9 cellular contexts compared by ENCODE assay signal in the genomic region with DNA sequence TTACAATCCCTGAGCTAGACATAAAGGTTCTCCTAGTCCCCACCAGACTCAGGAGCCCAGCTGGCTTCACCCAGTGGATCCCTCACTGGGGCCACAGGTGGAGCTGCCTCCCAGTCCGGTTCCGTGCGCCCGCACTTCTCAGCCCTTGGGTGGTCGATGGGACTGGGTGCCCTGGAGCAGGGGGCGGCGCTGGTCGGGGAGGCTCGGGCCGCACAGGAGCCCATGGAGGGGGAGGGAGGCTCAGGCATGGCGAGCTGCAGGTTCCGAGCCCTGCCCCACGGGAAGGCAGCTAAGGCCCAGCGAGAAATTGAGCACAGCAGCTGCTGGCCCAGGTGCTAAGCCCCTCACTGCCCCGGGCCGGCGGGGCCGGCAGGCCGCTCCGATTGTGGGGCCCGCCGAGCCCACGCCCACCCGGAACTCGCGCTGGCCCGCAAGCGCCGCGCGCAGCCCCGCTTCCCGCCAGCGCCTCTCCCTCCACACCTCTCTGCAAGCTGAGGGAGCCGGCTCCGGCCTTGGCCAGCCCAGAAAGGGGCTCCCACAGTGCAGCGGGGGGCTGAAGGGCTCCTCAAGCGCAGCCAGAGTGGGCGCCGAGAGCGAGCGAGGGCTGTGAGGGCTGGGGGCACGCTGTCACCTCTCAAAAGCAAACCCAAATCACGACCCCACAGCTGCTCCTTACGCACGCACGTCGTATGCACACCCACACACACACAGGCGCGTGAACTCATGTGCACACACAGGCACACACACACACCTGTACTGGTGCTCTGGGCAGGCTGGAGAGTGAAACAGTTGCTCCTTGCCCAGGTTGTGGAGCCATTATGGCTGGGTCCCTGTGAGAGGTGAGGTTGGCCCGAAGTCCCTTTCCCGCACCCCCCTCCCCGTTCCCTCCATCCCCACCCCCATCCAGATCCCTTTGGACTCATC. TPM values are rescaled to one million over a fixed set of nuclear protein-coding genes. Genes with fewer than 3 reads are reported as not detected.
DNase-seq lines count a peak whose midpoint lies in the region; ATAC-seq and TF ChIP-seq lines count a peak whose summit lies in the region.
"Not testable (repeated sequence)": the region's sequence is repeated elsewhere in the genome, so short reads cannot be mapped to it uniquely, and the experiment has no call there.
"Had no signal": no experiment of that assay in that cellular context is flagged by ENCODE, and none has a peak within 500 bp of the region (broad histone marks: within the 10 kb centered on the region; RNA-seq: fewer than 3 reads in every experiment).

No MANE protein-coding gene starts in this region.

- BruUV-seq in PC-3 (replicated peaks; lab: Mats Ljungman, UMichigan): not testable (repeated sequence)

- not testable (repeated sequence) for H3K36me3 Mint-ChIP-seq in CD8-positive, alpha-beta T cell; activated naive CD4-positive, alpha-beta T cell treated with anti-CD3 and anti-CD28 coated beads, Interleukin-2, amount 10 ng/mL, durations not matched to agents 7 days and 5 days; progenitor cell of endocrine pancreas (ENCODE audit: insufficient read depth)

- H3K36me3 ChIP-seq in CD8-positive, alpha-beta T cell (ENCODE audit: insufficient read depth, low read length); PC-3 (ENCODE audit: low read depth, low read length); ectodermal cell (ENCODE audit: control insufficient read depth, insufficient read depth, low read length); mesendoderm (ENCODE audit: control insufficient read depth, insufficient read depth, low read length); thyroid gland: not testable (repeated sequence)

- not testable (repeated sequence) for H3K4me1 Mint-ChIP-seq in CD8-positive, alpha-beta T cell (ENCODE audit: low read depth); activated naive CD4-positive, alpha-beta T cell treated with anti-CD3 and anti-CD28 coated beads, Interleukin-2, amount 10 ng/mL, durations not matched to agents 7 days and 5 days; progenitor cell of endocrine pancreas (ENCODE audit: low read depth)

- H3K9ac ChIP-seq in PC-3 (ENCODE audit: low read length) (peak overlapping the region; percentile 35; the same call in 1 of the 2 replicates), mesendoderm (ENCODE audit: low read length) (peak overlapping the region; percentile 20)

- not testable (repeated sequence) for H3K27me3 ChIP-seq in CD8-positive, alpha-beta T cell (ENCODE audit: insufficient read depth, low read length); PC-3 (ENCODE audit: low read length); mesendoderm (ENCODE audit: insufficient read depth, low read length, poor library complexity); thyroid gland
- H3K27me3 ChIP-seq in ectodermal cell (ENCODE audit: control insufficient read depth, insufficient read depth, low read length, poor library complexity, severe bottlenecking): peaks cover 28% of the 10 kb centered on the region

- TF ChIP-seq CTCF in CD8-positive, alpha-beta T cell (IDR thresholded peaks at IDR 0.05); PC-3 (conservative IDR thresholded peaks at IDR 0.05; ENCODE audit: low read depth, low read length); progenitor cell of endocrine pancreas (IDR thresholded peaks at IDR 0.05; ENCODE audit: unreplicated experiment); thyroid gland (IDR thresholded peaks at IDR 0.05): not testable (repeated sequence)

- H3K23ac ChIP-seq in mesendoderm (ENCODE audit: low read length): not testable (repeated sequence)

- POLR2A ChIA-PET in CD8-positive, alpha-beta T cell (lab: Charles Lee); PC-3 (lab: Charles Lee; ENCODE audit: unreplicated experiment): not testable (repeated sequence)

- H4K20me1 ChIP-seq in PC-3 (ENCODE audit: low read length): not testable (repeated sequence)

- H3F3A ChIP-seq in PC-3 (ENCODE audit: low read length, unreplicated experiment): not testable (repeated sequence)

- H3K27me3 Mint-ChIP-seq in CD8-positive, alpha-beta T cell (ENCODE audit: low read depth): peaks cover 47% of the 10 kb centered on the region
- peaks cover 47% of the 10 kb centered on the region for H3K27me3 Mint-ChIP-seq in activated naive CD4-positive, alpha-beta T cell treated with anti-CD3 and anti-CD28 coated beads, Interleukin-2, amount 10 ng/mL, durations not matched to agents 7 days and 5 days
- peaks cover 67% of the 10 kb centered on the region for H3K27me3 Mint-ChIP-seq in progenitor cell of endocrine pancreas

- intact Hi-C loops in CD8-positive, alpha-beta T cell (cut with DNase I, micrococcal nuclease); PC-3 (cut with micrococcal nuclease); left cardiac atrium (cut with DNase I); thyroid gland (cut with DNase I): not testable (repeated sequence)

- not testable (repeated sequence) for H3K18ac ChIP-seq in mesendoderm (ENCODE audit: low read length)

- not testable (repeated sequence) for H3K4ac ChIP-seq in mesendoderm (ENCODE audit: low read depth, low read length)

- not testable (repeated sequence) for H3K9me3 Mint-ChIP-seq in CD8-positive, alpha-beta T cell; activated naive CD4-positive, alpha-beta T cell treated with anti-CD3 and anti-CD28 coated beads, Interleukin-2, amount 10 ng/mL, durations not matched to agents 7 days and 5 days; progenitor cell of endocrine pancreas (ENCODE audit: low read depth)

- H3K27ac ChIP-seq in CD8-positive, alpha-beta T cell (ENCODE audit: low read depth, low read length); PC-3 (ENCODE audit: low read length); ectodermal cell (ENCODE audit: insufficient read depth, low read depth, low read length, poor library complexity, severe bottlenecking); mesendoderm (ENCODE audit: low read depth, low read length); thyroid gland: not testable (repeated sequence)

- H4K8ac ChIP-seq in mesendoderm (ENCODE audit: low read depth, low read length): not testable (repeated sequence)

- not testable (repeated sequence) for ATAC-seq in CD8-positive, alpha-beta T cell; PC-3
- peak; percentile 12 to 20 for ATAC-seq in left cardiac atrium

- H2BK5ac ChIP-seq in mesendoderm (ENCODE audit: low read length): not testable (repeated sequence)

- not testable (repeated sequence) for H3K79me2 ChIP-seq in PC-3 (ENCODE audit: low read length); mesendoderm (ENCODE audit: control insufficient read depth, insufficient read depth, low read length)

- H3K4me3 ChIP-seq in CD8-positive, alpha-beta T cell (ENCODE audit: low read depth, low read length): peak overlapping the region; percentile 51
- H3K4me3 ChIP-seq in PC-3 (ENCODE audit: low read length) (peak overlapping the region; percentile 61), ectodermal cell (ENCODE audit: insufficient read depth, low read depth, low read length) (peak overlapping the region; percentile 47), mesendoderm (ENCODE audit: low read length) (peak overlapping the region; percentile 1), thyroid gland (replicated peaks in 1 of 3) (peak overlapping the region in 2 of 3 donors; percentile 25 to 55)

- peak overlapping the region; percentile 46 for H3K56ac ChIP-seq in mesendoderm (ENCODE audit: low read length)

- not testable (repeated sequence) for H3K4me1 ChIP-seq in CD8-positive, alpha-beta T cell (ENCODE audit: insufficient read depth, low read length); PC-3 (ENCODE audit: insufficient read depth, low read length); ectodermal cell (ENCODE audit: control insufficient read depth, insufficient read depth, low read length); mesendoderm (ENCODE audit: control insufficient read depth, low read depth, low read length)
- peaks cover 9 to 12% of the 10 kb centered on the region in 2 donors for H3K4me1 ChIP-seq in thyroid gland

- H3K4me2 ChIP-seq in PC-3 (ENCODE audit: low read length) (peak overlapping the region; percentile 83), mesendoderm (ENCODE audit: low read length) (peak overlapping the region; percentile 17)

- not testable (repeated sequence) for H4K5ac ChIP-seq in mesendoderm (ENCODE audit: low read length)

- WGBS in ectodermal cell, 2 experiments: 24 to 29% methylated on average over 50 to 53 of the region's 53 CpGs
- WGBS in mesendoderm (ENCODE audit: extremely low coverage, insufficient coverage, low lambda C conversion rate): no CpG with 5 or more reads among the region's 53 CpGs
- WGBS in thyroid gland, 2 donors: 60 to 90% methylated on average over 18 to 25 of the region's 53 CpGs

- H2BK120ac ChIP-seq in mesendoderm (ENCODE audit: low read depth, low read length): not testable (repeated sequence)

- TF ChIP-seq POLR2A in thyroid gland (IDR thresholded peaks at IDR 0.05): not testable (repeated sequence)

- not testable (repeated sequence) for H3K79me1 ChIP-seq in mesendoderm (ENCODE audit: low read length)

- not testable (repeated sequence) for H2BK15ac ChIP-seq in mesendoderm (replicated peaks; ENCODE audit: low read depth)

- H3K27ac Mint-ChIP-seq in CD8-positive, alpha-beta T cell; activated naive CD4-positive, alpha-beta T cell treated with anti-CD3 and anti-CD28 coated beads, Interleukin-2, amount 10 ng/mL, durations not matched to agents 7 days and 5 days; progenitor cell of endocrine pancreas: not testable (repeated sequence)

- peak overlapping the region; percentile 89 for H2AFZ ChIP-seq in PC-3 (ENCODE audit: low read length)

- H3K4me3 Mint-ChIP-seq in CD8-positive, alpha-beta T cell: peak overlapping the region; percentile 64
- H3K4me3 Mint-ChIP-seq in activated naive CD4-positive, alpha-beta T cell treated with anti-CD3 and anti-CD28 coated beads, Interleukin-2, amount 10 ng/mL, durations not matched to agents 7 days and 5 days: peak overlapping the region; percentile 68
- peak overlapping the region; percentile 87 for H3K4me3 Mint-ChIP-seq in progenitor cell of endocrine pancreas (ENCODE audit: low read depth)

- H3K9me3 ChIP-seq in CD8-positive, alpha-beta T cell (ENCODE audit: low read length); PC-3 (ENCODE audit: low read length); ectodermal cell (ENCODE audit: control insufficient read depth, low read length); thyroid gland: not testable (repeated sequence)

- H3K9me2 ChIP-seq in PC-3 (replicated peaks; ENCODE audit: low read length): not testable (repeated sequence)

- not testable (repeated sequence) for DNase-seq in CD8-positive, alpha-beta T cell; PC-3; activated naive CD4-positive, alpha-beta T cell treated with anti-CD3 and anti-CD28 coated beads, Interleukin-2, amount 10 ng/mL, durations not matched to agents 7 days and 5 days; left cardiac atrium; mesendoderm; progenitor cell of endocrine pancreas (ENCODE audit: low spot score, unreplicated experiment); thyroid gland

- CTCF ChIA-PET in CD8-positive, alpha-beta T cell (lab: Charles Lee); PC-3 (lab: Charles Lee): not testable (repeated sequence)
- CTCF ChIA-PET in activated naive CD4-positive, alpha-beta T cell treated with anti-CD3 and anti-CD28 coated beads, Interleukin-2, amount 10 ng/mL, durations not matched to agents 7 days and 5 days (lab: Charles Lee): interaction anchor here (0.7 to 0.9 kb wide), 2 partner anchors 8 to 10 kb away, joined by 3 read pairs; no protein-coding TSS in a partner anchor

- not testable (repeated sequence) for H2AK5ac ChIP-seq in mesendoderm (ENCODE audit: low read length)

RNA-seq across cellular contexts. Expression of a gene that starts 25.7 kb away (rescaled TPM):
- total RNA-seq in CD8-positive, alpha-beta T cell: not detected
- total RNA-seq in PC-3 (2014; rRNA removed) (not detected in 2 replicates), left cardiac atrium (under 1 TPM; 0.41 to 0.65 TPM), progenitor cell of endocrine pancreas (3.1 and 4.7 TPM in 2 replicates), thyroid gland (10 to 100 TPM in 3 of 4 donors, 1 to 10 TPM in 1; 9.4 to 27.7 (median 18.3) TPM)
- 0.81 TPM for polyA plus RNA-seq in ectodermal cell (2013, experiment 1 of 4)
- 0.89 TPM for polyA plus RNA-seq in ectodermal cell (2013, experiment 2 of 4)
- 0.37 TPM for polyA plus RNA-seq in ectodermal cell (2013, experiment 3 of 4)
- 0.57 TPM for polyA plus RNA-seq in ectodermal cell (2013, experiment 4 of 4)
- 0.15 TPM for polyA plus RNA-seq in mesendoderm (2013, experiment 1 of 2)
- polyA plus RNA-seq in mesendoderm (2013, experiment 2 of 2): 0.15 TPM
- total RNA-seq: RPMI7951 had no signal

Comparison
In these comparisons a context has a peak if more than half of its experiments do, and no peak if none do; other contexts are left out.
1. H3K4me3 ChIP-seq: peak in every context shown above with its lines; median percentile 61 in PC-3; 51 in CD8-positive, alpha-beta T cell; 47 in ectodermal cell; 40 in thyroid gland; 1 in mesendoderm.